In genomic region chr6:139457482-139457881, GRCh38 we compare ENCODE assay signal across 19 cellular contexts.
DNase-seq lines count a peak whose midpoint lies in the region; ATAC-seq and TF ChIP-seq lines count a peak whose summit lies in the region.
"Had no signal": no experiment of that assay in that cellular context is flagged by ENCODE, and none has a peak within 500 bp of the region (broad histone marks: within the 10 kb centered on the region; RNA-seq: fewer than 3 reads in every experiment).

No MANE protein-coding gene starts in this region.

- no peak for TF ChIP-seq EP300 in SK-N-SH (IDR thresholded peaks at IDR 0.05; ENCODE audit: borderline replicate concordance in 1 of 2, low read depth in 1 of 2, low read length in 1 of 2)

- H3K79me2 ChIP-seq in GM23248 (ENCODE audit: insufficient read depth) (no peaks in the 10 kb centered on the region), SK-N-SH (ENCODE audit: insufficient read depth) (no peaks in the 10 kb centered on the region)

- DNase-seq in AG20443 (ENCODE audit: low spot score), result peak; percentile 47
- DNase-seq in GM23248, result peak; percentile 36
- no peak for DNase-seq in SK-N-SH
- no peak for DNase-seq in nephron progenitor cell
- no peak for DNase-seq in left colon
- DNase-seq: AML-193, Caco-2, HCEC 1CT, Kasumi-1, NCI-H1105, NCI-H187, NCI-H446 treated with DMSO at 0.1 percent for 48 hours, NCI-H774, PC-3, T-cell had no signal

- H3K4me3 ChIP-seq in GM23248 (no peak overlapping the region), SK-N-SH (ENCODE audit: low read depth in 2 of 2, low read length in 1 of 2) (no peak overlapping the region)
- H3K4me3 ChIP-seq: A549 had no signal

- no peaks in the 10 kb centered on the region for H3K9me2 ChIP-seq in GM23248 (ENCODE audit: insufficient read depth)
- no peaks in the 10 kb centered on the region for H3K9me2 ChIP-seq in SK-N-SH

- TF ChIP-seq CTCF in SK-N-SH (IDR thresholded peaks at IDR 0.05) (no peak), nephron progenitor cell (IDR thresholded peaks at IDR 0.05) (no peak)

- no peaks in the 10 kb centered on the region for H3K9me3 ChIP-seq in GM23248 (ENCODE audit: low read depth)
- H3K9me3 ChIP-seq in SK-N-SH, result no peaks in the 10 kb centered on the region
- H3K9me3 ChIP-seq: A549, Caco-2 had no signal

- H3K27me3 Mint-ChIP-seq in nephron progenitor cell (ENCODE audit: low read depth, poor library complexity), result peaks cover 7% of the 10 kb centered on the region
- H3K27me3 Mint-ChIP-seq: T-cell had no signal

- CTCF ChIA-PET in SK-N-SH (lab: Yijun Ruan, JAX), result no interaction called here

- H4K20me1 ChIP-seq in GM23248 (ENCODE audit: insufficient read depth), result no peaks in the 10 kb centered on the region
- H4K20me1 ChIP-seq in SK-N-SH (ENCODE audit: insufficient read depth), result no peaks in the 10 kb centered on the region

- TF ChIP-seq RAD21 in SK-N-SH (IDR thresholded peaks at IDR 0.05; ENCODE audit: low read length), result no peak

- H3K9ac ChIP-seq in GM23248, result no peak overlapping the region
- no peak overlapping the region for H3K9ac ChIP-seq in SK-N-SH

- peak overlapping the region; percentile 66 for H2AFZ ChIP-seq in GM23248
- peak overlapping the region; percentile 30; the same call in 1 of the 2 replicates for H2AFZ ChIP-seq in SK-N-SH (ENCODE audit: low read depth)

- intact Hi-C loops in left colon (cut with DNase I, micrococcal nuclease), result no loop called here

- H3K4me2 ChIP-seq in GM23248 (ENCODE audit: unreplicated experiment) (peak overlapping the region; percentile 10), SK-N-SH (no peak overlapping the region)
- H3K4me2 ChIP-seq: A549 had no signal

- H3F3A ChIP-seq in GM23248 (ENCODE audit: insufficient read depth), result no peaks in the 10 kb centered on the region
- H3F3A ChIP-seq in SK-N-SH (replicated peaks; ENCODE audit: insufficient read depth), result no peaks in the 10 kb centered on the region

- H3K4me1 ChIP-seq in GM23248 (ENCODE audit: insufficient read depth), result no peaks in the 10 kb centered on the region
- 0 out of 4 replicates have a peak, but pooled peaks cover 0 to 2% of the 10 kb centered on the region in 2 experiments for H3K4me1 ChIP-seq in SK-N-SH (ENCODE audit: control insufficient read depth in 1 of 2, insufficient read depth in 2 of 2, low read depth in 1 of 2, low read length in 1 of 2)
- H3K4me1 ChIP-seq: A549, Caco-2 had no signal

- H3K36me3 ChIP-seq in GM23248 (ENCODE audit: low read depth) (no peaks in the 10 kb centered on the region), SK-N-SH (replicated peaks in 1 of 2; ENCODE audit: control insufficient read depth in 1 of 2, insufficient read depth in 2 of 2, low read length in 1 of 2) (no peaks in the 10 kb centered on the region)

- H3K9me3 Mint-ChIP-seq in nephron progenitor cell, result peaks cover 4% of the 10 kb centered on the region
- H3K9me3 Mint-ChIP-seq: T-cell had no signal

- no peaks in the 10 kb centered on the region for H3K36me3 Mint-ChIP-seq in nephron progenitor cell (ENCODE audit: low read depth)
- H3K36me3 Mint-ChIP-seq: T-cell had no signal

- in situ Hi-C loops in GM23248 (cut with MboI), result no loop called here

- no peak overlapping the region for H3K27ac ChIP-seq in GM23248
- no peak overlapping the region; a peak in 1 of 4 replicates for H3K27ac ChIP-seq in SK-N-SH (ENCODE audit: low read depth in 2 of 2, low read length in 1 of 2)
- H3K27ac ChIP-seq: A549 had no signal

- no peak overlapping the region for H3K4me3 Mint-ChIP-seq in nephron progenitor cell
- H3K4me3 Mint-ChIP-seq: T-cell had no signal

- ATAC-seq in HG03571 (IDR thresholded peaks at IDR 0.05; ENCODE audit: unreplicated experiment) (no peak), HG02973 (IDR thresholded peaks at IDR 0.05; ENCODE audit: unreplicated experiment) (no peak), left colon (no peak)
- ATAC-seq: A549, PC-3, Right ventricle myocardium inferior, T-cell had no signal

- H3K27me3 ChIP-seq in GM23248 (replicated peaks; ENCODE audit: insufficient read depth), result no peaks in the 10 kb centered on the region
- H3K27me3 ChIP-seq in SK-N-SH (ENCODE audit: insufficient read depth), result no peaks in the 10 kb centered on the region

- H3K4me1 Mint-ChIP-seq in nephron progenitor cell, result peaks cover 4% of the 10 kb centered on the region
- H3K4me1 Mint-ChIP-seq: T-cell had no signal

- POLR2A ChIA-PET in SK-N-SH (lab: Yijun Ruan, JAX), result no interaction called here

- 27 to 32% methylated on average over 7 of the region's 7 CpGs for WGBS in GM23248 (ENCODE audit: low coverage in 1 of 2, low lambda C conversion rate in 2 of 2, missing lambda C conversion rate in 2 of 2), 2 experiments
- WGBS in SK-N-SH (ENCODE audit: low lambda C conversion rate), result 25% methylated on average over 7 of the region's 7 CpGs

- H3K27ac Mint-ChIP-seq in nephron progenitor cell, result peak overlapping the region; percentile 77
- H3K27ac Mint-ChIP-seq: T-cell had no signal

TF ChIP-seq in SK-N-SH, 30 proteins besides CTCF, POLR2A, EP300 and RAD21:
- TF ChIP-seq TCF12 (IDR thresholded peaks at IDR 0.05), result peak; percentile 64; the same call in 1 of the 2 replicates
- 0 out of 2 replicates have a peak, but pooled peaks have one; percentile 52 for TF ChIP-seq MAX (IDR thresholded peaks at IDR 0.05; ENCODE audit: low read depth)
- TF ChIP-seq GATA2 (CRISPR knock-in tag; IDR thresholded peaks at IDR 0.05), result no peak
- TF ChIP-seq FOSL2 (IDR thresholded peaks at IDR 0.05; ENCODE audit: borderline replicate concordance, low read depth), result peak; percentile 2; the same call in 1 of the 2 replicates
- TF ChIP-seq IRF3 (IDR thresholded peaks at IDR 0.05; ENCODE audit: low read depth, low read length), result no peak
- TF ChIP-seq TAF1 (IDR thresholded peaks at IDR 0.05; ENCODE audit: borderline replicate concordance, low read depth, low read length), result no peak
- TF ChIP-seq MXI1 (IDR thresholded peaks at IDR 0.05; ENCODE audit: low read depth, low read length), result no peak

Comparison
In these comparisons a context has a peak if more than half of its experiments do, and no peak if none do; other contexts are left out.
1. DNase-seq: peak in AG20443 (single experiment) and GM23248 (single experiment); none in SK-N-SH (single experiment), nephron progenitor cell (single experiment) and left colon (0 of 2).